8 cellular contexts compared by ENCODE assay signal in the genomic region with DNA sequence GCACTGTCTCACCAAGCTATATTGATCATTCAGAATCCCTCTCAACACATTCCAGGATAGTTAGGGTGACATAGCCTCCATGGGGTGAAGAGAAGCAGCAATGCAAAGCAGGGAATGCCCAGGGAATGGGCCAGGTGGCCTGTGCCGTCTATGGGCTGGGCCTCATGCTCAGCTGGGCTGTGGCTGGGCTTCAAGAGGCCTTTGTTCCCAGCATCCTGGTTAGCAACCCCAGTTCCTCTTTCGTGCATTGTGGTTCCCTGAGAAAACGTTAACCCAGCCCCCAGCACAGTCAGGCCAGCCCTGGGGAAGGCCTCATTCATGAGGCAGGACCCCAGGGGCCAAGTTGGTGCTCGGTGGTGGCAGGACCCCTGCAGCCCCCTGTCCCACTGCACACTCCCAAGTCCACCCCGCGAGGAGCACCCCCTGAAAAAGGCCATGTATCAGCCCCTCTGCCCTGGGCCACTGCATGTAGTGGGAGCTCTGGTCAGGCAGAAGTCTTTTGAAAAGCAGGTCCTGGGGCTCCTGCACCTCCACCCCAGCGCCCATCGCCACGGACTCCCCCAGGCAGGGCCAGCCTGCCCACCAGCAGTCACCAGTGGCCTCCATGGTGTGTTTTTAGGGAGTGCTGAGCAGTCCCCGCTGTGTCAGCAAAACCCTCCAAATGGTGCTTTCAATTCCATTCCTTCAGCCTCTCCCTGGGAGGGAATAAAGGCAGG. TPM values are rescaled to one million over a fixed set of nuclear protein-coding genes. Genes with fewer than 3 reads are reported as not detected.
DNase-seq lines count a peak whose midpoint lies in the region; ATAC-seq and TF ChIP-seq lines count a peak whose summit lies in the region.

No MANE protein-coding gene starts in this region.

- H3K27me3 Mint-ChIP-seq in activated CD8-positive, alpha-beta memory T cell treated with anti-CD3 and anti-CD28 coated beads, Interleukin-2, amount 10 ng/mL, durations not matched to agents 7 days and 5 days: no peaks in the 10 kb centered on the region
- no peaks in the 10 kb centered on the region for H3K27me3 Mint-ChIP-seq in activated CD4-positive, alpha-beta memory T cell treated with anti-CD3 and anti-CD28 coated beads, Interleukin-2, amount 10 ng/mL, durations not matched to agents 7 days and 5 days

- H3K4me1 ChIP-seq in left lung (peaks cover 39 to 95% of the 10 kb centered on the region in 2 donors), tibial nerve (peaks cover 0 to 78% (median 54%) of the 10 kb centered on the region in 4 donors)

- intact Hi-C loops in left lung (cut with DNase I): no loop called here

- H3K27ac ChIP-seq in left lung: peak overlapping the region; percentile 71 to 94
- H3K27ac ChIP-seq in tibial nerve: peak overlapping the region; percentile 41 to 88 (median 83)

- no peaks in the 10 kb centered on the region for H3K9me3 ChIP-seq in left lung
- no peaks in the 10 kb centered on the region for H3K9me3 ChIP-seq in tibial nerve

- 63% methylated on average over 9 to 10 of the region's 10 CpGs for WGBS in tibial nerve, 2 donors

- H3K27ac Mint-ChIP-seq in activated CD8-positive, alpha-beta memory T cell treated with anti-CD3 and anti-CD28 coated beads, Interleukin-2, amount 10 ng/mL, durations not matched to agents 7 days and 5 days: peak overlapping the region; percentile 97
- peak overlapping the region; percentile 95 for H3K27ac Mint-ChIP-seq in activated CD4-positive, alpha-beta memory T cell treated with anti-CD3 and anti-CD28 coated beads, Interleukin-2, amount 10 ng/mL, durations not matched to agents 7 days and 5 days

- CTCF ChIA-PET in activated CD8-positive, alpha-beta memory T cell treated with anti-CD3 and anti-CD28 coated beads, Interleukin-2, amount 10 ng/mL, durations not matched to agents 7 days and 5 days (lab: Charles Lee): interaction anchor here (1.1 to 5.3 kb wide), 14 partner anchors 7 to 51 kb away, joined by 3 to 40 read pairs (median 11); a partner anchor contains a TSS
- CTCF ChIA-PET in activated CD4-positive, alpha-beta memory T cell treated with anti-CD3 and anti-CD28 coated beads, Interleukin-2, amount 10 ng/mL, durations not matched to agents 7 days and 5 days (lab: Charles Lee): interaction anchor here (0.8 to 4.0 kb wide), 15 partner anchors 10 to 74 kb away, joined by 3 to 40 read pairs (median 6); a partner anchor contains a TSS

- DNase-seq in activated CD8-positive, alpha-beta memory T cell treated with anti-CD3 and anti-CD28 coated beads, Interleukin-2, amount 10 ng/mL, durations not matched to agents 7 days and 5 days: no peak
- DNase-seq in activated CD8-positive, alpha-beta memory T cell treated with anti-CD3 and anti-CD28 coated beads, Interleukin-2, amount 50 U/mL, for 4 hours: no peak
- no peak for DNase-seq in activated CD4-positive, alpha-beta memory T cell treated with anti-CD3 and anti-CD28 coated beads, Interleukin-2, amount 10 ng/mL, durations not matched to agents 7 days and 5 days
- DNase-seq in left lung: no peak
- no peak for DNase-seq in tibial nerve (ENCODE audit: low spot score in 2 of 2)
- no peak for DNase-seq in epidermal melanocyte (ENCODE audit: insufficient read length, low spot score)
- DNase-seq in activated CD8-positive, alpha-beta memory T cell treated with anti-CD3 and anti-CD28 coated beads, Interleukin-2, amount 50 U/mL, for 48 hours: no peak

- peaks cover 15% of the 10 kb centered on the region for H3K36me3 Mint-ChIP-seq in activated CD8-positive, alpha-beta memory T cell treated with anti-CD3 and anti-CD28 coated beads, Interleukin-2, amount 10 ng/mL, durations not matched to agents 7 days and 5 days
- H3K36me3 Mint-ChIP-seq in activated CD4-positive, alpha-beta memory T cell treated with anti-CD3 and anti-CD28 coated beads, Interleukin-2, amount 10 ng/mL, durations not matched to agents 7 days and 5 days (ENCODE audit: low read depth): peaks cover 50% of the 10 kb centered on the region

- TF ChIP-seq POLR2A in tibial nerve (IDR thresholded peaks at IDR 0.05): no peak

- peak in 1 of 2 donors; percentile 34 for TF ChIP-seq EP300 in tibial nerve (IDR thresholded peaks at IDR 0.05)

- peaks cover 94% of the 10 kb centered on the region for H3K4me1 Mint-ChIP-seq in activated CD8-positive, alpha-beta memory T cell treated with anti-CD3 and anti-CD28 coated beads, Interleukin-2, amount 10 ng/mL, durations not matched to agents 7 days and 5 days
- peaks cover 97% of the 10 kb centered on the region for H3K4me1 Mint-ChIP-seq in activated CD4-positive, alpha-beta memory T cell treated with anti-CD3 and anti-CD28 coated beads, Interleukin-2, amount 10 ng/mL, durations not matched to agents 7 days and 5 days

- peak; percentile 3 for ATAC-seq in activated CD8-positive, alpha-beta memory T cell treated with anti-CD3 and anti-CD28 coated beads, Interleukin-2, amount 10 ng/mL, durations not matched to agents 7 days and 5 days
- ATAC-seq in left lung (peak; percentile 30), HG03439 (IDR thresholded peaks at IDR 0.05; ENCODE audit: unreplicated experiment) (no peak)

- no peak overlapping the region for H3K4me3 Mint-ChIP-seq in activated CD8-positive, alpha-beta memory T cell treated with anti-CD3 and anti-CD28 coated beads, Interleukin-2, amount 10 ng/mL, durations not matched to agents 7 days and 5 days
- H3K4me3 Mint-ChIP-seq in activated CD4-positive, alpha-beta memory T cell treated with anti-CD3 and anti-CD28 coated beads, Interleukin-2, amount 10 ng/mL, durations not matched to agents 7 days and 5 days: no peak overlapping the region

- POLR2A ChIA-PET in activated CD4-positive, alpha-beta memory T cell treated with anti-CD3 and anti-CD28 coated beads, Interleukin-2, amount 10 ng/mL, durations not matched to agents 7 days and 5 days (lab: Charles Lee): interaction anchor here (1.0 to 15.4 kb wide), 10 partner anchors 10 to 53 kb away, joined by 3 to 310 read pairs (median 24); a partner anchor contains a TSS

- H3K4me3 ChIP-seq in left lung: no peak overlapping the region
- H3K4me3 ChIP-seq in tibial nerve: no peak overlapping the region

- no peaks in the 10 kb centered on the region for H3K9me3 Mint-ChIP-seq in activated CD8-positive, alpha-beta memory T cell treated with anti-CD3 and anti-CD28 coated beads, Interleukin-2, amount 10 ng/mL, durations not matched to agents 7 days and 5 days (ENCODE audit: low read depth)
- H3K9me3 Mint-ChIP-seq in activated CD4-positive, alpha-beta memory T cell treated with anti-CD3 and anti-CD28 coated beads, Interleukin-2, amount 10 ng/mL, durations not matched to agents 7 days and 5 days: no peaks in the 10 kb centered on the region

- TF ChIP-seq CTCF in left lung (IDR thresholded peaks at IDR 0.05) (no peak), tibial nerve (IDR thresholded peaks at IDR 0.05) (no peak)

- H3K27me3 ChIP-seq in left lung (no peaks in the 10 kb centered on the region), tibial nerve (no peaks in the 10 kb centered on the region)

- H3K36me3 ChIP-seq in left lung: peaks cover 0 to 35% of the 10 kb centered on the region in 2 donors
- H3K36me3 ChIP-seq in tibial nerve: peaks cover 0 to 36% (median 10%) of the 10 kb centered on the region in 3 donors

RNA-seq across cellular contexts. Expression of a gene that starts 25.4 kb away (rescaled TPM):
- 10 to 100 TPM; 37.8 to 68.4 TPM for total RNA-seq in activated CD8-positive, alpha-beta memory T cell treated with anti-CD3 and anti-CD28 coated beads, Interleukin-2, amount 10 ng/mL, durations not matched to agents 7 days and 5 days
- 100 to 1,000 TPM; 109 TPM for total RNA-seq in activated CD4-positive, alpha-beta memory T cell treated with anti-CD3 and anti-CD28 coated beads, Interleukin-2, amount 10 ng/mL, durations not matched to agents 7 days and 5 days
- 100 to 1,000 TPM in 1 of 2 donors, 10 to 100 TPM in 1; 46.7 to 133 TPM for total RNA-seq in left lung
- 100 to 1,000 TPM; 133 to 227 (median 151) TPM for total RNA-seq in tibial nerve

RNA-seq across cellular contexts. Expression of a gene that starts 28.4 kb away (rescaled TPM):
- under 1 TPM; 0.18 to 0.26 TPM for total RNA-seq in activated CD8-positive, alpha-beta memory T cell treated with anti-CD3 and anti-CD28 coated beads, Interleukin-2, amount 10 ng/mL, durations not matched to agents 7 days and 5 days
- total RNA-seq in activated CD4-positive, alpha-beta memory T cell treated with anti-CD3 and anti-CD28 coated beads, Interleukin-2, amount 10 ng/mL, durations not matched to agents 7 days and 5 days: under 1 TPM; 0.25 to 0.33 TPM
- 1 to 10 TPM in 1 of 2 donors, under 1 TPM in 1; 0.17 to 1.0 TPM for total RNA-seq in left lung
- total RNA-seq in tibial nerve: under 1 TPM; 0.20 to 0.42 (median 0.26) TPM
